17 cellular contexts compared by ENCODE assay signal in the genomic region with DNA sequence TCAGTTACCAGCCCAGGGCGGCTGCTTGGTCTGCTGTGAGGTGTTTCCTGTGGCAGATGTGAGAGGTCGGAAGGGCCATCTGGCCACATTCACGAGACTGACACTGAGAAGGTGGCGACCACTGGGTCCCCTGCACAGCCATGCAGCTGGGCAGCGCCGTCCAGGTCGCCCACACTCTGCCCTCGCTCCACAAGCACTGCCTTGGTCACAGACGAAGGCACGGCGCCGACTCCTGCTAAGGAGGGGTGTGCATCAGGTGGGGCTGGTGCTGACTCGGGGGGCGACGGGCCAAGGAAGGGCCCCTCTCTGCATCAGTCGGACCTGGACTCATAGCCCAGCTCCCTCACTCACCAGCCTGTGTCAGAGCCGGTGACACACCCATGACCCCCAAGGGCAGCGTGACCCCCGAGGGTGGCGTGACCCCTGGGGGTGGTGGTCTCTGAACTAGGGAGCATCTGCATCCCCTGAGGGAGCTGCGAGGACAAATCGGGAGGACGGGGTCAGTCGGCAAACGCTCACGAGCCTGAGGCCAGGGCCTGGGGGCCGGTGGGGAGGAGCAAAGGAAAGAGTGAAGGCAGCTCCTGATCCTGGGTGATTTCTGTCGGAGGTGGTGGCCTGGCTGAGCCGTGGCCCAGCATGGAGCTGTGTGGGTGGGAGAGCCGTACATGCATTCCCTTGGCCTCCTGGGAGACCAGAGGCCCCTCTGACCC. TPM values are rescaled to one million over a fixed set of nuclear protein-coding genes. Genes with fewer than 3 reads are reported as not detected.
A peak's percentile ranks its signal among the peaks of the same experiment; 100 is the strongest.
DNase-seq lines count a peak whose midpoint lies in the region; ATAC-seq and TF ChIP-seq lines count a peak whose summit lies in the region.
"Had no signal": no experiment of that assay in that cellular context is flagged by ENCODE, and none has a peak within 500 bp of the region (broad histone marks: within the 10 kb centered on the region; RNA-seq: fewer than 3 reads in every experiment).

No MANE protein-coding gene starts in this region.

- no peak overlapping the region for H3K4ac ChIP-seq in trophoblast cell (ENCODE audit: low read depth, low read length)

- H2AK5ac ChIP-seq in trophoblast cell (ENCODE audit: low read length): no peak overlapping the region

- no peak overlapping the region for H4K91ac ChIP-seq in trophoblast cell (ENCODE audit: low read depth, low read length)

- no peak overlapping the region for H3K27ac Mint-ChIP-seq in endothelial cell (ENCODE audit: unreplicated experiment)
- H3K27ac Mint-ChIP-seq: HFFc6 had no signal

- peaks cover 2% of the 10 kb centered on the region for H3K27me3 Mint-ChIP-seq in endothelial cell (ENCODE audit: unreplicated experiment)

- H2BK12ac ChIP-seq in trophoblast cell (ENCODE audit: low read length): no peak overlapping the region

- no peak overlapping the region for H3K27ac ChIP-seq in trophoblast cell (ENCODE audit: low read depth, low read length)
- H3K27ac ChIP-seq: C4-2B had no signal

- no peak overlapping the region for H2AFZ ChIP-seq in trophoblast cell (ENCODE audit: insufficient read depth, low read length, poor library complexity)

- H3K27me3 ChIP-seq in trophoblast cell (ENCODE audit: insufficient read depth, low read length): no peaks in the 10 kb centered on the region

- no peak overlapping the region for H3K23ac ChIP-seq in trophoblast cell (ENCODE audit: low read length)

- peak; percentile 28 for ATAC-seq in Right ventricle myocardium superior (ENCODE audit: poor library complexity)
- ATAC-seq in left cardiac atrium: no peak
- ATAC-seq in GM19467 (IDR thresholded peaks at IDR 0.05; ENCODE audit: unreplicated experiment): no peak

- TF ChIP-seq POLR2A in erythroblast (IDR thresholded peaks at IDR 0.05; ENCODE audit: low read length): no peak

- no CpG with 5 or more reads among the region's 30 CpGs for WGBS in trophoblast cell (ENCODE audit: extremely low coverage, insufficient coverage, insufficient read length)

- peak overlapping the region; percentile 1 for H3K4me3 ChIP-seq in trophoblast cell (ENCODE audit: low read depth, low read length)

- no peak overlapping the region for H3K4me2 ChIP-seq in trophoblast cell (ENCODE audit: low read length)

- peaks cover 6% of the 10 kb centered on the region for H3K79me2 ChIP-seq in trophoblast cell (ENCODE audit: control insufficient read depth, insufficient read depth, low read length, poor library complexity)

- H3K9me3 Mint-ChIP-seq in endothelial cell (ENCODE audit: unreplicated experiment): no peaks in the 10 kb centered on the region
- H3K9me3 Mint-ChIP-seq: HFFc6 had no signal

- no peak for TF ChIP-seq CTCF in endothelial cell (IDR thresholded peaks at IDR 0.05; ENCODE audit: unreplicated experiment)

- H3K4me1 Mint-ChIP-seq in endothelial cell (ENCODE audit: unreplicated experiment): peaks cover 2% of the 10 kb centered on the region

- peaks cover 8% of the 10 kb centered on the region for H3K79me1 ChIP-seq in trophoblast cell (ENCODE audit: low read length)

- H3K4me1 ChIP-seq in trophoblast cell (ENCODE audit: control insufficient read depth in 1 of 2, insufficient read depth in 2 of 2, low read length in 2 of 2): peaks cover 13 to 20% of the 10 kb centered on the region in 2 experiments

- no peak overlapping the region for H3K9ac ChIP-seq in trophoblast cell (ENCODE audit: low read length)

- no peak overlapping the region for H2BK5ac ChIP-seq in trophoblast cell (ENCODE audit: low read depth, low read length, poor library complexity)

- intact Hi-C loops in Right ventricle myocardium superior (cut with DNase I) (no loop called here), left cardiac atrium (cut with DNase I) (no loop called here)

- H3K14ac ChIP-seq in trophoblast cell (ENCODE audit: low read length): no peak overlapping the region

- peaks cover 16 to 20% of the 10 kb centered on the region in 2 experiments for H3K36me3 ChIP-seq in trophoblast cell (ENCODE audit: control insufficient read depth in 1 of 2, insufficient read depth in 2 of 2, low read length in 2 of 2)

- no peak overlapping the region for H2BK120ac ChIP-seq in trophoblast cell (ENCODE audit: insufficient read depth, low read length, poor library complexity)

- H4K8ac ChIP-seq in trophoblast cell (ENCODE audit: low read depth, low read length): no peak overlapping the region

- no peak for DNase-seq in Right ventricle myocardium superior
- DNase-seq in left cardiac atrium: no peak
- DNase-seq in endothelial cell (ENCODE audit: low spot score): no peak
- no peak for DNase-seq in trophoblast cell
- no peak for DNase-seq in erythroblast (lab: John Stamatoyannopoulos, UW)
- no peak for DNase-seq in activated CD4-positive, alpha-beta T cell treated with anti-CD3 and anti-CD28 coated beads for 4 hours
- DNase-seq: DMS53, GDM1, HFFc6, Kasumi-1, NCI-H1694, NCI-H2081, NCI-H2171, NCI-H524 treated with DMSO at 0.1 percent for 48 hours, OCI-M1 had no signal

- no peak overlapping the region for H3K18ac ChIP-seq in trophoblast cell (ENCODE audit: low read length)

- H4K12ac ChIP-seq in trophoblast cell (ENCODE audit: low read depth, low read length): no peak overlapping the region

- peaks cover 9% of the 10 kb centered on the region for H3K36me3 Mint-ChIP-seq in endothelial cell (ENCODE audit: low read depth, unreplicated experiment)

- H3K4me3 Mint-ChIP-seq in endothelial cell (ENCODE audit: unreplicated experiment): peak overlapping the region; percentile 7
- H3K4me3 Mint-ChIP-seq: HFFc6 had no signal

- H3K9me3 ChIP-seq in trophoblast cell (ENCODE audit: insufficient read depth, low read depth, low read length): peaks cover 48% of the 10 kb centered on the region

RNA-seq across cellular contexts. Expression of a gene that starts 30.4 kb away (rescaled TPM):
- 33.6 TPM for total RNA-seq in Right ventricle myocardium superior
- total RNA-seq in left cardiac atrium: 10 to 100 TPM; 35.7 to 43.4 TPM
- total RNA-seq in endothelial cell (ENCODE audit: unreplicated experiment): 33.3 TPM
- polyA plus RNA-seq in trophoblast cell (2013): 31.6 TPM in 2 replicates

RNA-seq across cellular contexts. Expression of a gene that starts 31.7 kb away (rescaled TPM):
- total RNA-seq in Right ventricle myocardium superior: 7.1 TPM
- 10 to 100 TPM in 1 of 2 donors, 1 to 10 TPM in 1; 6.9 to 11.9 TPM for total RNA-seq in left cardiac atrium
- total RNA-seq in endothelial cell (ENCODE audit: unreplicated experiment): 25.4 TPM
- polyA plus RNA-seq in trophoblast cell (2013): 3.6 and 4.3 TPM in 2 replicates

RNA-seq across cellular contexts. Expression of a gene that starts 32.0 kb away (rescaled TPM):
- total RNA-seq in Right ventricle myocardium superior: 91.8 TPM
- total RNA-seq in left cardiac atrium: 10 to 100 TPM; 57.0 to 69.2 TPM
- total RNA-seq in endothelial cell (ENCODE audit: unreplicated experiment): 62.7 TPM
- polyA plus RNA-seq in trophoblast cell (2013): 94.3 and 98.1 TPM in 2 replicates

RNA-seq across cellular contexts. Expression of a gene that starts 34.9 kb away (rescaled TPM):
- total RNA-seq in Right ventricle myocardium superior (61.4 TPM), left cardiac atrium (10 to 100 TPM; 60.9 to 70.4 TPM), endothelial cell (ENCODE audit: unreplicated experiment) (147 TPM)
- polyA plus RNA-seq in trophoblast cell (2013): 38.0 and 39.0 TPM in 2 replicates

RNA-seq across cellular contexts. Expression of a gene that starts 41.4 kb away (rescaled TPM):
- total RNA-seq in Right ventricle myocardium superior (37.5 TPM), left cardiac atrium (10 to 100 TPM; 25.9 to 27.7 TPM), endothelial cell (ENCODE audit: unreplicated experiment) (52.9 TPM)
- 33.2 and 35.2 TPM in 2 replicates for polyA plus RNA-seq in trophoblast cell (2013)
